Comparison of ENCODE assay signal across 20 cellular contexts in the genomic region with DNA sequence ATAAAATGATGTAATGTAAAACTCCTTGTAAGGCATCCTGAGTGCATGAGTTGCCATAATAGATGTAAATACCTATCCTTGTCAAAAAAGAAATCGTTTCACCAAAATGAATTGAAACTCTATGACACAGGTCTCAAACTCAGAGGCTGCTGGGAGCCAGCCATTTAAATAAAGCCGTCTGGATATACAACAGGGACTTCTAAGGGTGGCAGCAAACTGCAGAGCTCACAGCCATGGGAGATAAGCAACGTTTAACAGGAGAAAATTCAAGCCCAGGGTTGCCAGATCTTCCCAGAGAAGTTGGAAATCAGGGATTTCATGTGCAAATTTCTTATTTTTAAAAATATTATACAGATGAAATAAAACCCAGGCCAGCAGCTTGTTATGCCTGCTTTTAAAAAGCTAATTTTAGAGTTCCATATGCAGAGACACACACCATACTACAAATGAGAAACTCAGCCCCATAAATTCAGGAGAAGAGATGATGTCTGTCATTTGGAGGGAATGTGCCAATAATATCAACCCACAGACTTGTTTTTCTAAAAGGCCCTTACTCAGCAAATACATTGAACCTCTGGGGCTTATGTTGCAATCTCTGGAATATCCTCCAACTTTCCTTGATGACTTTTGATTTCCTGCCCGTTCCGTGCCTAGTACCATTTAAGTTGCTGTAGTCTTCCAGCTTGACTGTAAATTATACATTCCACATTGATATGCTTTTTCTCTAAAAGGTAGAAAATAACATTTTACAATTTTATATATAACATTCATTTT.
A peak's percentile ranks its signal among the peaks of the same experiment; 100 is the strongest.
DNase-seq lines count a peak whose midpoint lies in the region; ATAC-seq, FAIRE-seq and TF ChIP-seq lines count a peak whose summit lies in the region.
"Had no signal": no experiment of that assay in that cellular context is flagged by ENCODE, and none has a peak within 500 bp of the region (broad histone marks: within the 10 kb centered on the region; RNA-seq: fewer than 3 reads in every experiment).

No MANE protein-coding gene starts in this region.

- no peak overlapping the region for H3K9ac ChIP-seq in Loucy (ENCODE audit: low read depth, low read length, poor library complexity, severe bottlenecking)
- no peak overlapping the region for H3K9ac ChIP-seq in liver (ENCODE audit: low read depth in 1 of 2, low read length in 2 of 2)

- H2AFZ ChIP-seq in Loucy (ENCODE audit: low read length): 0 out of 2 replicates have a peak overlapping the region, but pooled peaks have one; percentile 36

- no peaks in the 10 kb centered on the region for H4K20me1 ChIP-seq in Loucy (ENCODE audit: insufficient read depth, low read length, poor library complexity, severe bottlenecking)

- TF ChIP-seq CTCF in A549 (IDR thresholded peaks at IDR 0.05) (no peak), Loucy (conservative IDR thresholded peaks at IDR 0.05; ENCODE audit: low read length) (no peak), liver (IDR thresholded peaks at IDR 0.05; ENCODE audit: low read depth, low read length, missing input control) (no peak), BE2C (IDR thresholded peaks at IDR 0.05; ENCODE audit: low read depth, low read length) (no peak), CD14-positive monocyte (IDR thresholded peaks at IDR 0.05) (no peak)

- H3K79me2 ChIP-seq in Loucy (ENCODE audit: insufficient read depth, low read length): no peaks in the 10 kb centered on the region

- intact Hi-C loops in CD14-positive monocyte (cut with micrococcal nuclease): loop anchor here in 1 of 2 donors (10.0 kb wide), 1 partner anchor 59 kb away; no protein-coding TSS in a partner anchor

- FAIRE-seq in A549 (lab: Jason Lieb, UNC): no peak

- no peak overlapping the region for H3K4me2 ChIP-seq in A549
- H3K4me2 ChIP-seq in Loucy (ENCODE audit: low read depth, low read length, poor library complexity, severe bottlenecking): no peak overlapping the region

- no peaks in the 10 kb centered on the region for H3K36me3 Mint-ChIP-seq in CD14-positive monocyte

- H3K27ac ChIP-seq in A549 (no peak overlapping the region), liver (ENCODE audit: low read depth in 1 of 2, low read length in 2 of 2) (no peak overlapping the region)
- H3K27ac ChIP-seq: foreskin keratinocyte, prostate gland, uterus had no signal

- ATAC-seq in A549: no peak
- ATAC-seq in esophagus mucosa: peak; percentile 29
- ATAC-seq in GM21737 (IDR thresholded peaks at IDR 0.05; ENCODE audit: unreplicated experiment): no peak

- TF ChIP-seq RAD21 in A549 (conservative IDR thresholded peaks at IDR 0.05 in 1 of 2, IDR thresholded peaks at IDR 0.05 in 1 of 2): 0 out of 5 replicates have a peak, but pooled peaks of 1 of the 2 experiments have one; percentile 1
- no peak for TF ChIP-seq RAD21 in liver (IDR thresholded peaks at IDR 0.05)

- no peak for TF ChIP-seq POLR2A in A549 (IDR thresholded peaks at IDR 0.05; ENCODE audit: low read length)

- H3K9me3 ChIP-seq in A549: no peaks in the 10 kb centered on the region
- no peaks in the 10 kb centered on the region for H3K9me3 ChIP-seq in Loucy (ENCODE audit: insufficient read depth, low read depth, low read length)
- H3K9me3 ChIP-seq in liver (ENCODE audit: control insufficient read depth in 4 of 4, low read length in 3 of 4): no peaks in the 10 kb centered on the region
- no peaks in the 10 kb centered on the region for H3K9me3 ChIP-seq in BE2C
- H3K9me3 ChIP-seq: prostate gland, uterus had no signal

- peaks cover 21% of the 10 kb centered on the region for H3K4me1 Mint-ChIP-seq in CD14-positive monocyte

- CTCF ChIA-PET in A549 (lab: Yijun Ruan, JAX): interaction anchor here (0.6 to 5.8 kb wide), 25 partner anchors 9 to 1402 kb away, joined by 3 to 40 read pairs (median 4); no protein-coding TSS in a partner anchor

- H3K4me3 Mint-ChIP-seq in CD14-positive monocyte: no peak overlapping the region
- H3K4me3 Mint-ChIP-seq: nephron had no signal

- H3K4me3 ChIP-seq in A549 (no peak overlapping the region), Loucy (ENCODE audit: low read length, poor library complexity, severe bottlenecking) (no peak overlapping the region), liver (ENCODE audit: low read depth in 1 of 3, low read length in 3 of 3) (no peak overlapping the region), BE2C (ENCODE audit: low read depth, low read length) (no peak overlapping the region)
- H3K4me3 ChIP-seq: prostate gland, uterus had no signal

- POLR2A ChIA-PET in A549 (lab: Yijun Ruan, JAX): interaction anchor here (1.6 kb wide), 1 partner anchor 557 kb away, joined by 4 read pairs; the partner anchor contains the start of gene MINDY2

- WGBS in A549 (ENCODE audit: missing lambda C conversion rate): 56% methylated on average over 5 of the region's 5 CpGs
- WGBS in liver: 49% methylated on average over 5 of the region's 5 CpGs

- no peaks in the 10 kb centered on the region for H3K9me3 Mint-ChIP-seq in CD14-positive monocyte
- H3K9me3 Mint-ChIP-seq: activated T-helper 2 cell treated with anti-CD3 and anti-CD28 coated beads, Interferon-gamma antibody, Interleukin-2, Interleukin-4, amounts not matched to agents 10 μg/mL and 5 μg/mL and 100 μg/mL, durations not matched to agents 14 hours and 24 hours and 36 hours had no signal

- no peak overlapping the region for H3K27ac Mint-ChIP-seq in CD14-positive monocyte
- H3K27ac Mint-ChIP-seq: activated T-helper 2 cell treated with anti-CD3 and anti-CD28 coated beads, Interferon-gamma antibody, Interleukin-2, Interleukin-4, amounts not matched to agents 10 μg/mL and 5 μg/mL and 100 μg/mL, durations not matched to agents 14 hours and 24 hours and 36 hours had no signal

- H3K27me3 Mint-ChIP-seq in CD14-positive monocyte (ENCODE audit: low read depth in 3 of 3): peaks cover 1 to 4% (median 1%) of the 10 kb centered on the region in 3 donors

- no peaks in the 10 kb centered on the region for H3K9me2 ChIP-seq in Loucy (replicated peaks; ENCODE audit: low read depth, low read length)

- H3K27me3 ChIP-seq in Loucy (ENCODE audit: insufficient read depth, low read length, poor library complexity, severe bottlenecking) (no peaks in the 10 kb centered on the region), liver (ENCODE audit: control insufficient read depth in 4 of 4, insufficient read depth in 4 of 4, low read length in 3 of 4) (no peaks in the 10 kb centered on the region), BE2C (no peaks in the 10 kb centered on the region)
- H3K27me3 ChIP-seq: foreskin keratinocyte, uterus had no signal

- H3F3A ChIP-seq in Loucy (ENCODE audit: low read depth): no peaks in the 10 kb centered on the region

- TF ChIP-seq EP300 in A549 (IDR thresholded peaks at IDR 0.05): no peak

- DNase-seq in A549 (ENCODE audit: low read depth in 1 of 2, low spot score in 1 of 2) (no peak), BE2C (no peak), SKM-1 (lab: John Stamatoyannopoulos, UW; ENCODE audit: unreplicated experiment) (no peak), CD14-positive monocyte (ENCODE audit: low spot score) (no peak)
- DNase-seq: activated CD4-positive, alpha-beta T cell treated with anti-CD3 and anti-CD28 coated beads for 48 hours; effector memory CD4-positive, alpha-beta T cell; KG1; midbrain; NCI-H1092; NCI-H510A; NK-92 treated with Interleukin-12 subunit alpha and Interleukin-12 subunit beta, amount 100 ng/mL, for 24 hours; uterus had no signal

- no peaks in the 10 kb centered on the region for H3K4me1 ChIP-seq in A549
- H3K4me1 ChIP-seq in Loucy (ENCODE audit: insufficient read depth, low read length, poor library complexity, severe bottlenecking): no peaks in the 10 kb centered on the region
- H3K4me1 ChIP-seq in liver (ENCODE audit: control insufficient read depth in 4 of 4, insufficient read depth in 4 of 4, low read length in 3 of 4): peaks cover 0 to 10% (median 4%) of the 10 kb centered on the region in 4 donors
- no peaks in the 10 kb centered on the region; the same call in 1 of the 2 replicates for H3K4me1 ChIP-seq in BE2C
- H3K4me1 ChIP-seq: prostate gland, uterus had no signal

- H3K36me3 ChIP-seq in Loucy (ENCODE audit: insufficient read depth, low read length): no peaks in the 10 kb centered on the region
- H3K36me3 ChIP-seq in liver (ENCODE audit: control insufficient read depth in 4 of 4, insufficient read depth in 3 of 4, low read depth in 1 of 4, low read length in 3 of 4): no peaks in the 10 kb centered on the region
- H3K36me3 ChIP-seq in BE2C: no peaks in the 10 kb centered on the region
- H3K36me3 ChIP-seq: prostate gland, uterus had no signal

TF ChIP-seq in A549, 52 proteins besides CTCF, POLR2A, EP300 and RAD21:
- TF ChIP-seq MAFK (IDR thresholded peaks at IDR 0.05; ENCODE audit: partially characterized antibody) (peak; percentile 89), NFE2L2 (conservative IDR thresholded peaks at IDR 0.05; ENCODE audit: low read length) (no peak), GATA3 (IDR thresholded peaks at IDR 0.05; ENCODE audit: borderline replicate concordance) (no peak)

TF ChIP-seq in liver, 16 proteins besides CTCF, POLR2A, EP300 and RAD21:
- TF ChIP-seq EGR1 (IDR thresholded peaks at IDR 0.05; ENCODE audit: low read depth in 2 of 2): no peak
- peak; percentile 33 to 35 for TF ChIP-seq HNF4A (conservative IDR thresholded peaks at IDR 0.05)
- no peak for TF ChIP-seq NR2F2 (IDR thresholded peaks at IDR 0.05)
- peak; percentile 13 to 19 for TF ChIP-seq RXRA (IDR thresholded peaks at IDR 0.05)
